Comparison of ENCODE assay signal across 1 cellular context in the genomic region with DNA sequence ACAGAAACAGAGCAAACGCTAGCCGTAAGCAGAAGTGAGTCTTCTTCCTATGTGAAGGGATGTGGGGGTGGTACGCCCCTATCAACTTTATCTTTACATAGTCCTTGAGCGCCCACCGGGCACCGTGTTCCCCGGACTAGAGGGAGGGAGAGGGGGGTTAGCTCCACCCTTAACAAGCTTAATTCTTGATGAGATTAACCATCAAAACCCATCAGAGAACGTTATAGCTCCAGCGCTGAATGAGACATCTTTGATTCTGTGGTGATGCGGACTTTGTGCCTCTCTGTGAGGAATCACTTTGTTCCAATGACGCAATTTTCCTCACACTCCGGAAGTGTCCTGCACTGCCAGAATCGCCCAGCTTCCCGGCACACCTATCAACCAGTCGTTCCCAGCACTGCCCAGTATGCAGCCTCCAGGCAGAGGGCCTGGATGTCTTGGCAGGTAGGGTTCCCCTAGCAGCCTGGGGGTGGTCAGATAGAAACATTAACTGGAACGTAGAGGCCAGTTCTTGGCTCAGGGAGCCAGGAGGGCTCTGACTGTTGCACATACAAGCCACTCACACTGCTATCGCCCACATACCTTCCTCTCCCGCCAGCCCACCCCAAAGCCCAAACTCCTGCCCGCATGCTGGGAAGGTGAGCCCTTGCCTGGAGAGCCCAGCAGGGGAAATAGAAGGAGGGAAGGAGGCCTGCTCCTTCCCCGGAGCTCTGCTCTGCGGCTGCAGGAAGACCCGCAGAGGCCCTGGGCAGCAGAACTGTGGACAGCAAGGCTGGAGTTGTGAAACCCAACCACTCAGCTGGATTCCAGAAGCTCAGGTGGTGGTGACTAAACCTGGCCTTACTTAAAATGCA.
A peak's percentile ranks its signal among the peaks of the same experiment; 100 is the strongest.
TF ChIP-seq lines count a peak whose summit lies in the region.

No MANE protein-coding gene starts in this region.

TF ChIP-seq in A549, 52 proteins besides CTCF, POLR2A, EP300 and RAD21 (continued from another document):
- TF ChIP-seq, protein P1, sequence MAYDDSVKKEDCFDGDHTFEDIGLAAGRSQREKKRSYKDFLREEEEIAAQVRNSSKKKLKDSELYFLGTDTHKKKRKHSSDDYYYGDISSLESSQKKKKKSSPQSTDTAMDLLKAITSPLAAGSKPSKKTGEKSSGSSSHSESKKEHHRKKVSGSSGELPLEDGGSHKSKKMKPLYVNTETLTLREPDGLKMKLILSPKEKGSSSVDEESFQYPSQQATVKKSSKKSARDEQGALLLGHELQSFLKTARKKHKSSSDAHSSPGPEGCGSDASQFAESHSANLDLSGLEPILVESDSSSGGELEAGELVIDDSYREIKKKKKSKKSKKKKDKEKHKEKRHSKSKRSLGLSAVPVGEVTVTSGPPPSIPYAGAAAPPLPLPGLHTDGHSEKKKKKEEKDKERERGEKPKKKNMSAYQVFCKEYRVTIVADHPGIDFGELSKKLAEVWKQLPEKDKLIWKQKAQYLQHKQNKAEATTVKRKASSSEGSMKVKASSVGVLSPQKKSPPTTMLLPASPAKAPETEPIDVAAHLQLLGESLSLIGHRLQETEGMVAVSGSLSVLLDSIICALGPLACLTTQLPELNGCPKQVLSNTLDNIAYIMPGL (CRISPR knock-in tag; IDR thresholded peaks at IDR 0.05; ENCODE audit: borderline replicate concordance): no peak
- TF ChIP-seq, protein P2, sequence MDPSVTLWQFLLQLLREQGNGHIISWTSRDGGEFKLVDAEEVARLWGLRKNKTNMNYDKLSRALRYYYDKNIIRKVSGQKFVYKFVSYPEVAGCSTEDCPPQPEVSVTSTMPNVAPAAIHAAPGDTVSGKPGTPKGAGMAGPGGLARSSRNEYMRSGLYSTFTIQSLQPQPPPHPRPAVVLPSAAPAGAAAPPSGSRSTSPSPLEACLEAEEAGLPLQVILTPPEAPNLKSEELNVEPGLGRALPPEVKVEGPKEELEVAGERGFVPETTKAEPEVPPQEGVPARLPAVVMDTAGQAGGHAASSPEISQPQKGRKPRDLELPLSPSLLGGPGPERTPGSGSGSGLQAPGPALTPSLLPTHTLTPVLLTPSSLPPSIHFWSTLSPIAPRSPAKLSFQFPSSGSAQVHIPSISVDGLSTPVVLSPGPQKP (IDR thresholded peaks at IDR 0.05; ENCODE audit: low read depth, low read length): no peak
- TF ChIP-seq CEBPB (IDR thresholded peaks at IDR 0.05) (peak; percentile 66 to 88; a peak in 3 of 4 replicates), RARB (CRISPR knock-in tag; IDR thresholded peaks at IDR 0.05) (no peak), ZC3H11A (IDR thresholded peaks at IDR 0.05) (no peak), CHD4 (IDR thresholded peaks at IDR 0.05; ENCODE audit: borderline replicate concordance) (no peak), GATA3 (IDR thresholded peaks at IDR 0.05; ENCODE audit: borderline replicate concordance) (no peak)
